Comparison of ENCODE assay signal across 8 cellular contexts in the genomic region with DNA sequence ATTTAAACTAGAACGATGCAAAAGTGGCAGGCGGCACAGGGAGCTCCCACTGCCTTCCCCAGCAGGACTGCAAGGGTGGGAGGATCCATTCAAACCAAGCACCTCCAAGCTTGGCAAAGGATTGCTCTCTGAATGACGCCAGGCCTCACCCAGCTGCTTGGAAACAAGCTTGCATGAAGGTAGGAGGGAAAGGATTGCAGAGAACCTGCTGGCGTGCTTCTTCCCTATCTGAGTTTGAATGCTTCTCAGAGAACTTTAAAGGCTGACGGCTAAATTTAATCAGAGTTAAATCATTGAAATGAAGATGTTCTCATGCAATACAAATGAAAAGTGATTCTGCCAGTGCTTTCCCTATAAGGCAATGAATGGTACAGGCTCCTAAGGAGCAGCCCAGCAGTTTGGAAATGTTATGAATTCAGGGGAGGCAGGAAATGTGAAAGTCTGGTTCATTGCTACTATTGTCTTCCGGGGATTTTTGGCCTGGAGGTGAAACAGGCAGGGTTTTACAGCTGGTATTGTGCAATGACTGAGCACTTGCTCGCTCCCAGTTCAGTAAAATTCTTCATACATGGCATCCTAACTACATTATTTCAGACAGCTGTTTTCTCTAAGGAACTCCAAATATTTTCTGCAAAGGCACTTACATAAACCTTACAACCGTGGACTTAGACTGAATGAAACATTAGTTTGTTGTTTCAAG. TPM values are rescaled to one million over a fixed set of nuclear protein-coding genes. Genes with fewer than 3 reads are reported as not detected.
DNase-seq lines count a peak whose midpoint lies in the region; ATAC-seq and TF ChIP-seq lines count a peak whose summit lies in the region.

No MANE protein-coding gene starts in this region.

- H3K9me3 ChIP-seq in mammary epithelial cell (replicated peaks; ENCODE audit: insufficient read depth, low read length) = no peaks in the 10 kb centered on the region
- H3K9me3 ChIP-seq in liver (ENCODE audit: control insufficient read depth in 4 of 4, low read length in 3 of 4) = no peaks in the 10 kb centered on the region
- no peaks in the 10 kb centered on the region for H3K9me3 ChIP-seq in upper lobe of right lung

- TF ChIP-seq RAD21 in liver (IDR thresholded peaks at IDR 0.05) = peak; percentile 16 to 45

- peak overlapping the region; percentile 88 for H3K27ac ChIP-seq in mammary epithelial cell (ENCODE audit: insufficient read depth, low read depth, low read length)
- peak overlapping the region; percentile 89 to 90 for H3K27ac ChIP-seq in liver (ENCODE audit: low read depth in 1 of 2, low read length in 2 of 2)
- H3K27ac ChIP-seq in upper lobe of right lung = peak overlapping the region; percentile 55

- no peaks in the 10 kb centered on the region for H3K79me2 ChIP-seq in mammary epithelial cell (ENCODE audit: insufficient read depth, low read length)

- ATAC-seq in upper lobe of right lung (peak; percentile 79), GM19324 (IDR thresholded peaks at IDR 0.05; ENCODE audit: low FRiP score, unreplicated experiment) (no peak)

- BruUV-seq in mammary epithelial cell (replicated peaks; lab: Mats Ljungman, UMichigan) = no TSS peak

- dilution Hi-C loops in mammary epithelial cell (cut with HindIII; ENCODE audit: low sequenced_read_pairs) = loop anchor here (5.0 kb wide), 2 partner anchors 43 to 78 kb away; no protein-coding TSS in a partner anchor

- no peaks in the 10 kb centered on the region for H3K36me3 ChIP-seq in mammary epithelial cell (ENCODE audit: insufficient read depth, low read length)
- H3K36me3 ChIP-seq in liver (ENCODE audit: control insufficient read depth in 4 of 4, insufficient read depth in 3 of 4, low read depth in 1 of 4, low read length in 3 of 4) = no peaks in the 10 kb centered on the region
- no peaks in the 10 kb centered on the region for H3K36me3 ChIP-seq in upper lobe of right lung

- WGBS in mammary epithelial cell (ENCODE audit: low coverage, missing lambda C conversion rate) = 3% methylated on average over 8 of the region's 8 CpGs
- WGBS in liver = 15% methylated on average over 8 of the region's 8 CpGs

- TF ChIP-seq CTCF in mammary epithelial cell (conservative IDR thresholded peaks at IDR 0.05 in 1 of 2, IDR thresholded peaks at IDR 0.05 in 1 of 2; ENCODE audit: extremely low read depth in 1 of 2, insufficient read depth in 1 of 2, low read depth in 1 of 2, low read length in 2 of 2) (no peak), liver (IDR thresholded peaks at IDR 0.05; ENCODE audit: low read depth, low read length, missing input control) (no peak), upper lobe of right lung (IDR thresholded peaks at IDR 0.05) (no peak), GM10266 (IDR thresholded peaks at IDR 0.05; ENCODE audit: control insufficient read depth, insufficient read depth, low read depth, missing control alignments) (no peak)

- no peaks in the 10 kb centered on the region for H3K27me3 ChIP-seq in mammary epithelial cell (ENCODE audit: insufficient read depth, low read length)
- H3K27me3 ChIP-seq in liver (ENCODE audit: control insufficient read depth in 4 of 4, insufficient read depth in 4 of 4, low read length in 3 of 4) = no peaks in the 10 kb centered on the region
- no peaks in the 10 kb centered on the region for H3K27me3 ChIP-seq in upper lobe of right lung

- H3K9ac ChIP-seq in mammary epithelial cell (ENCODE audit: insufficient read depth, low read length) (peak overlapping the region; percentile 26), liver (ENCODE audit: low read depth in 1 of 2, low read length in 2 of 2) (peak overlapping the region; percentile 37 to 51)

- H3K4me1 ChIP-seq in mammary epithelial cell (ENCODE audit: insufficient read depth, low read length) (peaks cover 34% of the 10 kb centered on the region), liver (ENCODE audit: control insufficient read depth in 4 of 4, insufficient read depth in 4 of 4, low read length in 3 of 4) (peaks cover 12 to 69% (median 53%) of the 10 kb centered on the region in 4 donors), upper lobe of right lung (peaks cover 34% of the 10 kb centered on the region)

- H4K20me1 ChIP-seq in mammary epithelial cell (ENCODE audit: insufficient read depth, low read length) = no peaks in the 10 kb centered on the region

- CTCF ChIA-PET in mammary epithelial cell (lab: Charles Lee; ENCODE audit: low non-redundant PET) = interaction anchor here (0.6 kb wide), 1 partner anchor 9 kb away, joined by 5 read pairs; no protein-coding TSS in a partner anchor

- H3K4me2 ChIP-seq in mammary epithelial cell (ENCODE audit: insufficient read depth, low read depth, low read length) = peak overlapping the region; percentile 73

- H2AFZ ChIP-seq in mammary epithelial cell (ENCODE audit: low read depth, low read length) = peak overlapping the region; percentile 74

- intact Hi-C loops in mammary epithelial cell (cut with micrococcal nuclease) = loop anchor here (1.0 kb wide), 1 partner anchor 9 kb away; no protein-coding TSS in a partner anchor
- intact Hi-C loops in upper lobe of right lung (cut with DNase I) = no loop called here

- peak; percentile 77 for DNase-seq in SIG-M5 treated with dmso at 0.1 percent for 504 hours (lab: John Stamatoyannopoulos, UW; ENCODE audit: unreplicated experiment)
- DNase-seq in SIG-M5 (lab: John Stamatoyannopoulos, UW) = no peak
- peak; percentile 84 for DNase-seq in mammary epithelial cell
- DNase-seq in upper lobe of right lung = no peak
- no peak for DNase-seq in GM10266 (ENCODE audit: extremely low spot score)
- no peak for DNase-seq in NAMALWA (ENCODE audit: low spot score)

- H3K4me3 ChIP-seq in mammary epithelial cell (replicated peaks in 1 of 3; ENCODE audit: insufficient read depth in 1 of 3, low read depth in 2 of 3, low read length in 3 of 3) (peak overlapping the region in 1 of 3 experiments; percentile 23), liver (ENCODE audit: low read depth in 1 of 3, low read length in 3 of 3) (no peak overlapping the region), upper lobe of right lung (no peak overlapping the region)

- in situ Hi-C loops in mammary epithelial cell (cut with MboI; ENCODE audit: low sequenced_read_pairs in 2 of 2) = no loop called here

TF ChIP-seq in liver, 16 proteins besides CTCF, POLR2A, EP300 and RAD21:
- TF ChIP-seq SP1 (IDR thresholded peaks at IDR 0.05) (peak; percentile 32), FOXA1 (IDR thresholded peaks at IDR 0.05) (no peak), GABPA (IDR thresholded peaks at IDR 0.05 in 1 of 2, conservative IDR thresholded peaks at IDR 0.05 in 1 of 2) (peak in 1 of 2 donors; percentile 34), RXRA (IDR thresholded peaks at IDR 0.05) (peak; percentile 41 to 51), YY1 (IDR thresholded peaks at IDR 0.05) (peak; percentile 35), NR2F2 (IDR thresholded peaks at IDR 0.05) (peak; percentile 22), JUND (IDR thresholded peaks at IDR 0.05) (no peak), FOXA2 (IDR thresholded peaks at IDR 0.05) (no peak), HNF4A (conservative IDR thresholded peaks at IDR 0.05) (peak in 1 of 2 donors; percentile 49), HNF4G (IDR thresholded peaks at IDR 0.05) (no peak), TAF1 (conservative IDR thresholded peaks at IDR 0.05) (peak; percentile 33), EGR1 (IDR thresholded peaks at IDR 0.05; ENCODE audit: low read depth in 2 of 2) (peak in 1 of 2 donors; percentile 25)
- TF ChIP-seq, protein P1, sequence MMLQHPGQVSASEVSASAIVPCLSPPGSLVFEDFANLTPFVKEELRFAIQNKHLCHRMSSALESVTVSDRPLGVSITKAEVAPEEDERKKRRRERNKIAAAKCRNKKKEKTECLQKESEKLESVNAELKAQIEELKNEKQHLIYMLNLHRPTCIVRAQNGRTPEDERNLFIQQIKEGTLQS (IDR thresholded peaks at IDR 0.05) = peak; percentile 9
- TF ChIP-seq, protein P2, sequence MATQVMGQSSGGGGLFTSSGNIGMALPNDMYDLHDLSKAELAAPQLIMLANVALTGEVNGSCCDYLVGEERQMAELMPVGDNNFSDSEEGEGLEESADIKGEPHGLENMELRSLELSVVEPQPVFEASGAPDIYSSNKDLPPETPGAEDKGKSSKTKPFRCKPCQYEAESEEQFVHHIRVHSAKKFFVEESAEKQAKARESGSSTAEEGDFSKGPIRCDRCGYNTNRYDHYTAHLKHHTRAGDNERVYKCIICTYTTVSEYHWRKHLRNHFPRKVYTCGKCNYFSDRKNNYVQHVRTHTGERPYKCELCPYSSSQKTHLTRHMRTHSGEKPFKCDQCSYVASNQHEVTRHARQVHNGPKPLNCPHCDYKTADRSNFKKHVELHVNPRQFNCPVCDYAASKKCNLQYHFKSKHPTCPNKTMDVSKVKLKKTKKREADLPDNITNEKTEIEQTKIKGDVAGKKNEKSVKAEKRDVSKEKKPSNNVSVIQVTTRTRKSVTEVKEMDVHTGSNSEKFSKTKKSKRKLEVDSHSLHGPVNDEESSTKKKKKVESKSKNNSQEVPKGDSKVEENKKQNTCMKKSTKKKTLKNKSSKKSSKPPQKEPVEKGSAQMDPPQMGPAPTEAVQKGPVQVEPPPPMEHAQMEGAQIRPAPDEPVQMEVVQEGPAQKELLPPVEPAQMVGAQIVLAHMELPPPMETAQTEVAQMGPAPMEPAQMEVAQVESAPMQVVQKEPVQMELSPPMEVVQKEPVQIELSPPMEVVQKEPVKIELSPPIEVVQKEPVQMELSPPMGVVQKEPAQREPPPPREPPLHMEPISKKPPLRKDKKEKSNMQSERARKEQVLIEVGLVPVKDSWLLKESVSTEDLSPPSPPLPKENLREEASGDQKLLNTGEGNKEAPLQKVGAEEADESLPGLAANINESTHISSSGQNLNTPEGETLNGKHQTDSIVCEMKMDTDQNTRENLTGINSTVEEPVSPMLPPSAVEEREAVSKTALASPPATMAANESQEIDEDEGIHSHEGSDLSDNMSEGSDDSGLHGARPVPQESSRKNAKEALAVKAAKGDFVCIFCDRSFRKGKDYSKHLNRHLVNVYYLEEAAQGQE (IDR thresholded peaks at IDR 0.05) = no peak
- TF ChIP-seq, protein P3, sequence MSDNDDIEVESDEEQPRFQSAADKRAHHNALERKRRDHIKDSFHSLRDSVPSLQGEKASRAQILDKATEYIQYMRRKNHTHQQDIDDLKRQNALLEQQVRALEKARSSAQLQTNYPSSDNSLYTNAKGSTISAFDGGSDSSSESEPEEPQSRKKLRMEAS (IDR thresholded peaks at IDR 0.05) = peak; percentile 57
TF ChIP-seq in liver: peak in this region for 10.

RNA-seq across cellular contexts. Expression of a gene that starts 31.9 kb away (rescaled TPM):
- total RNA-seq in mammary epithelial cell = 100 to 1,000 TPM; 190 to 291 TPM
- polyA plus RNA-seq in mammary epithelial cell = 367 TPM
- 673 TPM for polyA minus RNA-seq in mammary epithelial cell
- total RNA-seq in liver = 10 to 100 TPM; 34.4 to 36.3 TPM
- polyA plus RNA-seq in liver = 10 to 100 TPM; 24.1 to 37.0 TPM
- total RNA-seq in upper lobe of right lung = 110 TPM

Comparison
In these comparisons a context has a peak if more than half of its experiments do, and no peak if none do; other contexts are left out.
1. DNase-seq: peak in SIG-M5 treated with dmso at 0.1 percent for 504 hours (single experiment) and mammary epithelial cell (single experiment); none in SIG-M5 (single experiment), upper lobe of right lung (single experiment), GM10266 (single experiment) and NAMALWA (single experiment).
2. Peak in every context shown above with its lines, with median percentiles within 50 percentile points of each other: H3K27ac ChIP-seq.